In the genomic region with DNA sequence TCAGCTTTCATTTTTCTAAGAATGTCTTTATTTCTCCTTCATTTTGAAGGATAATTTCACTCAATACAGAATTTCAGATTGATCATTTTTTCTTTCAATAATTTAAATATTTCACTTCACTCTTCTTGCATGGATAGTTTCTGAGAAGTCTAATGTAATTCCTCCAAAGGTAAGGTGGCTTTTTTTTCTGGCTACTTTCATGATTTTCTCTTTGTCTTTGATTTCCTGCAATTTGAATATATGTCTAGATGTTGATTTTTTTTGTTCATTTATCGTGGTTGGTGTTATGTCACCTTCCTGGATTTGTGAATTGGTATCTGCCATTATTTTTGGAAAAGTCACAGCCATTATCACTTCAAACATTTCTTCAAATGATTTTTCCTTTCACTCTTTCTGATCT, we compare ENCODE assay signal across 9 cellular contexts. TPM values are rescaled to one million over a fixed set of nuclear protein-coding genes. Genes with fewer than 3 reads are reported as not detected.
"Had no signal": no experiment of that assay in that cellular context is flagged by ENCODE, and none has a peak within 500 bp of the region (broad histone marks: within the 10 kb centered on the region; RNA-seq: fewer than 3 reads in every experiment).

No MANE protein-coding gene starts in this region.

- ATAC-seq: GM23338 had no signal

- H3K4me3 Mint-ChIP-seq: GM23338, H9 had no signal

- H3K9ac ChIP-seq: KMS-11 had no signal

- H3K4me3 ChIP-seq: GM23338 had no signal

- FAIRE-seq: H1, H54 had no signal

- DNase-seq: H9, HCEC 1CT, IMR-90, KBM-7 had no signal

- H2AFZ ChIP-seq: GM23338 had no signal

- H3K4me2 ChIP-seq: GM23338, KMS-11 had no signal

- H3K27ac Mint-ChIP-seq: GM23338, H9 had no signal

- H3K27ac ChIP-seq: HL-60, KMS-11 had no signal

RNA-seq across cellular contexts. Expression of gene MCF2L2, which starts 14.6 kb away (rescaled TPM):
- polyA plus RNA-seq: IMR-90 had no signal
